In the genomic region with DNA sequence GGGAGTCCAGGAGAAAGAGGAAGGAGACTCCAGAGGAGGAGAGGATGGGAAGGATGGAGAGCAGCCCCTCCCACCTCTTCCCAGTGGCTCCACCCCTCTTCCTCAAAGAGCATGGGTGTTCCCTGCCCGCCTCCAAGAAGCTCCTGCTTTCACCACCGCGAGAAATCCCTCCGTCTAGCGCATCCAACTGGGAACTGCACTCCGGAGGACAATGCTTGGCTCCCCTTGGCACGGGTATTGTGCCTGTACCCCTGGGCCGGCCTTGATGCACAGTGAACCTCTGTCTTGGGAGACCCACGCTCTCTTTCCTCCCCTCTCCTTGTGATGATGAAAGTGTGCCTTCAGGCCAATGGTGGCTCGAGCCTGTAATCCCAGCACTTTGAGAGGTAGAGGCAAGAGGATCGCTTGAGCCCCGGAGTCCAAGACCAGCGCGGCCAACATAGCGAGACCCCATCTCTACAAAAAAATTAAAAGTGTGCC, we compare ENCODE assay signal across 17 cellular contexts. TPM values are rescaled to one million over a fixed set of nuclear protein-coding genes. Genes with fewer than 3 reads are reported as not detected.
DNase-seq lines count a peak whose midpoint lies in the region; ATAC-seq and TF ChIP-seq lines count a peak whose summit lies in the region.
"Had no signal": no experiment of that assay in that cellular context is flagged by ENCODE, and none has a peak within 500 bp of the region (broad histone marks: within the 10 kb centered on the region; RNA-seq: fewer than 3 reads in every experiment).

No MANE protein-coding gene starts in this region.

- no peak for DNase-seq in BJ (ENCODE audit: low read depth)
- DNase-seq in HT-29 (ENCODE audit: low spot score): peak; percentile 3
- peak; percentile 6 to 18 for DNase-seq in fibroblast of lung (ENCODE audit: low read depth in 2 of 2)
- DNase-seq in mesendoderm: peak; percentile 97
- DNase-seq in naive thymus-derived CD4-positive, alpha-beta T cell: no peak
- DNase-seq in activated gamma-delta T cell treated with Interleukin-2 at 50 U/mL for 16 hours: no peak
- DNase-seq: activated CD4-positive, alpha-beta T cell treated with anti-CD3 and anti-CD28 coated beads, Interleukin-2, amount 10 ng/mL, durations not matched to agents 7 days and 5 days; activated T-cell treated with anti-CD3 and anti-CD28 coated beads, Interleukin-2, amount 50 U/mL, for 4 hours; adrenal gland; Calu3; MV-4-11; NCI-H2081 treated with DMSO at 0.1 percent for 48 hours; NCI-H774; stimulated activated naive CD4-positive, alpha-beta T cell had no signal

- no peaks in the 10 kb centered on the region for H3K27me3 Mint-ChIP-seq in naive thymus-derived CD4-positive, alpha-beta T cell
- H3K27me3 Mint-ChIP-seq: activated CD4-positive, alpha-beta T cell treated with anti-CD3 and anti-CD28 coated beads, Interleukin-2, amount 10 ng/mL, durations not matched to agents 7 days and 5 days had no signal

- no peaks in the 10 kb centered on the region for H3K9me3 ChIP-seq in fibroblast of lung (ENCODE audit: control insufficient read depth, insufficient read depth, low read depth, low read length)
- no peaks in the 10 kb centered on the region for H3K9me3 ChIP-seq in naive thymus-derived CD4-positive, alpha-beta T cell (ENCODE audit: control insufficient read depth in 2 of 3, low read length in 3 of 3)
- H3K9me3 ChIP-seq: adrenal gland had no signal

- POLR2A ChIA-PET in BJ (lab: Charles Lee): no interaction called here
- POLR2A ChIA-PET in naive thymus-derived CD4-positive, alpha-beta T cell (lab: Charles Lee): no interaction called here

- H4K8ac ChIP-seq in mesendoderm (ENCODE audit: low read depth, low read length): no peak overlapping the region

- H3K4me3 ChIP-seq in BJ (ENCODE audit: low read depth, low read length) (no peak overlapping the region), fibroblast of lung (replicated peaks in 1 of 4; ENCODE audit: control extremely low read depth in 1 of 4, insufficient read depth in 1 of 4, low read depth in 3 of 4, low read length in 4 of 4) (no peak overlapping the region), mesendoderm (ENCODE audit: low read length) (no peak overlapping the region)
- no peak overlapping the region for H3K4me3 ChIP-seq in naive thymus-derived CD4-positive, alpha-beta T cell (ENCODE audit: low read length)
- H3K4me3 ChIP-seq: adrenal gland had no signal

- H2BK15ac ChIP-seq in mesendoderm (replicated peaks; ENCODE audit: low read depth): no peak overlapping the region

- H3K23ac ChIP-seq in mesendoderm (ENCODE audit: low read length): no peak overlapping the region

- ATAC-seq in HG02852 (IDR thresholded peaks at IDR 0.05; ENCODE audit: unreplicated experiment) (no peak), HG03095 (IDR thresholded peaks at IDR 0.05; ENCODE audit: unreplicated experiment) (no peak)
- no peak for ATAC-seq in naive thymus-derived CD4-positive, alpha-beta T cell
- ATAC-seq: activated T-cell treated with anti-CD3 and anti-CD28 coated beads, Interleukin-2, amount 50 U/mL, for 4 hours had no signal

- H3K9ac ChIP-seq in fibroblast of lung (ENCODE audit: insufficient read depth, low read length): no peak overlapping the region
- no peak overlapping the region for H3K9ac ChIP-seq in mesendoderm (ENCODE audit: low read length)

- WGBS in mesendoderm (ENCODE audit: extremely low coverage, insufficient coverage, low lambda C conversion rate): no CpG with 5 or more reads among the region's 15 CpGs

- no peaks in the 10 kb centered on the region for H3K27me3 ChIP-seq in BJ (ENCODE audit: control insufficient read depth, insufficient read depth, low read length)
- H3K27me3 ChIP-seq in fibroblast of lung (ENCODE audit: control insufficient read depth, insufficient read depth, low read length): no peaks in the 10 kb centered on the region
- H3K27me3 ChIP-seq in mesendoderm (ENCODE audit: insufficient read depth, low read length, poor library complexity): no peaks in the 10 kb centered on the region
- H3K27me3 ChIP-seq in naive thymus-derived CD4-positive, alpha-beta T cell (ENCODE audit: control insufficient read depth in 2 of 2, insufficient read depth in 2 of 2, low read length in 2 of 2): no peaks in the 10 kb centered on the region

- no peaks in the 10 kb centered on the region for H3K36me3 ChIP-seq in BJ (ENCODE audit: control insufficient read depth, insufficient read depth, low read length)
- H3K36me3 ChIP-seq in fibroblast of lung (ENCODE audit: control insufficient read depth, insufficient read depth, low read length): no peaks in the 10 kb centered on the region
- H3K36me3 ChIP-seq in mesendoderm (ENCODE audit: control insufficient read depth, insufficient read depth, low read length): no peaks in the 10 kb centered on the region
- H3K36me3 ChIP-seq in naive thymus-derived CD4-positive, alpha-beta T cell (ENCODE audit: control insufficient read depth in 2 of 3, insufficient read depth in 3 of 3, low read length in 3 of 3): no peaks in the 10 kb centered on the region
- H3K36me3 ChIP-seq: adrenal gland had no signal

- no peak overlapping the region for H3K4ac ChIP-seq in mesendoderm (ENCODE audit: low read depth, low read length)

- H3K56ac ChIP-seq in mesendoderm (ENCODE audit: low read length): peak overlapping the region; percentile 42

- no peaks in the 10 kb centered on the region for H3K79me2 ChIP-seq in fibroblast of lung (ENCODE audit: control insufficient read depth, insufficient read depth, low read length)
- H3K79me2 ChIP-seq in mesendoderm (ENCODE audit: control insufficient read depth, insufficient read depth, low read length): no peaks in the 10 kb centered on the region

- H3K4me1 ChIP-seq in fibroblast of lung (ENCODE audit: control insufficient read depth, extremely low read depth, insufficient read depth, low read length) (no peaks in the 10 kb centered on the region), mesendoderm (ENCODE audit: control insufficient read depth, low read depth, low read length) (peaks cover 2% of the 10 kb centered on the region)
- peaks cover 0 to 12% of the 10 kb centered on the region in 2 donors for H3K4me1 ChIP-seq in naive thymus-derived CD4-positive, alpha-beta T cell (ENCODE audit: control insufficient read depth in 2 of 2, insufficient read depth in 2 of 2, low read length in 2 of 2)
- H3K4me1 ChIP-seq: adrenal gland had no signal

- peak overlapping the region in 1 of 9 donors; percentile 70 for H3K27ac Mint-ChIP-seq in naive thymus-derived CD4-positive, alpha-beta T cell
- H3K27ac Mint-ChIP-seq: activated CD4-positive, alpha-beta T cell treated with anti-CD3 and anti-CD28 coated beads, Interleukin-2, amount 10 ng/mL, durations not matched to agents 7 days and 5 days had no signal

- no peaks in the 10 kb centered on the region for H4K20me1 ChIP-seq in fibroblast of lung (ENCODE audit: control insufficient read depth, extremely low read depth, insufficient read depth, low read length)

- H3K4me1 Mint-ChIP-seq in naive thymus-derived CD4-positive, alpha-beta T cell: peaks cover 10 to 24% (median 12%) of the 10 kb centered on the region in 7 donors

- H3K9me3 Mint-ChIP-seq in naive thymus-derived CD4-positive, alpha-beta T cell: peaks cover 0 to 2% (median 0%) of the 10 kb centered on the region in 11 donors
- H3K9me3 Mint-ChIP-seq: activated CD4-positive, alpha-beta T cell treated with anti-CD3 and anti-CD28 coated beads, Interleukin-2, amount 10 ng/mL, durations not matched to agents 7 days and 5 days; activated T-cell treated with anti-CD3 and anti-CD28 coated beads, Interleukin-2, amount 50 U/mL, for 4 hours had no signal

- no peak overlapping the region for H2AFZ ChIP-seq in fibroblast of lung (ENCODE audit: low read length)

- peak; percentile 12; the same call in 1 of the 2 replicates for TF ChIP-seq CTCF in BJ (IDR thresholded peaks at IDR 0.05; ENCODE audit: insufficient read depth, low read depth, low read length)
- TF ChIP-seq CTCF in fibroblast of lung (conservative IDR thresholded peaks at IDR 0.05 in 1 of 2, IDR thresholded peaks at IDR 0.05 in 1 of 2; ENCODE audit: low read depth in 1 of 2, low read length in 2 of 2): peak in 1 of 2 donors; percentile 25

- no peak overlapping the region for H2AK5ac ChIP-seq in mesendoderm (ENCODE audit: low read length)

- no peak overlapping the region for H2BK120ac ChIP-seq in mesendoderm (ENCODE audit: low read depth, low read length)

- no peaks in the 10 kb centered on the region for H3K79me1 ChIP-seq in mesendoderm (ENCODE audit: low read length)

- H4K5ac ChIP-seq in mesendoderm (ENCODE audit: low read length): no peak overlapping the region

- no peak overlapping the region for H2BK5ac ChIP-seq in mesendoderm (ENCODE audit: low read length)

- CTCF ChIA-PET in BJ (lab: Yijun Ruan, JAX): no interaction called here
- CTCF ChIA-PET in naive thymus-derived CD4-positive, alpha-beta T cell (lab: Charles Lee): no interaction called here

- H3K27ac ChIP-seq in fibroblast of lung (ENCODE audit: insufficient read depth, low read length) (no peak overlapping the region), mesendoderm (ENCODE audit: low read depth, low read length) (no peak overlapping the region)
- H3K27ac ChIP-seq in naive thymus-derived CD4-positive, alpha-beta T cell (ENCODE audit: low read depth, low read length): no peak overlapping the region
- H3K27ac ChIP-seq: adrenal gland, RWPE1 had no signal

- H3K4me2 ChIP-seq in fibroblast of lung (ENCODE audit: extremely low read depth, insufficient read depth, low read length): no peak overlapping the region
- H3K4me2 ChIP-seq in mesendoderm (ENCODE audit: low read length): no peak overlapping the region

- H3K4me3 Mint-ChIP-seq in naive thymus-derived CD4-positive, alpha-beta T cell: no peak overlapping the region
- H3K4me3 Mint-ChIP-seq: activated CD4-positive, alpha-beta T cell treated with anti-CD3 and anti-CD28 coated beads, Interleukin-2, amount 10 ng/mL, durations not matched to agents 7 days and 5 days; activated T-cell treated with anti-CD3 and anti-CD28 coated beads, Interleukin-2, amount 50 U/mL, for 4 hours had no signal

- H3K18ac ChIP-seq in mesendoderm (ENCODE audit: low read length): no peak overlapping the region

- H3K36me3 Mint-ChIP-seq in naive thymus-derived CD4-positive, alpha-beta T cell: peaks cover 0 to 4% (median 0%) of the 10 kb centered on the region in 5 donors

- intact Hi-C loops in naive thymus-derived CD4-positive, alpha-beta T cell (cut with micrococcal nuclease): no loop called here

RNA-seq across cellular contexts. Expression of a gene that starts 14.9 kb away (rescaled TPM):
- 4.5 and 5.4 TPM in 2 replicates for polyA plus RNA-seq in BJ (2011; rRNA removed)
- polyA minus RNA-seq in BJ (2011; rRNA and poly(A)+ RNA removed): 2.2 and 2.6 TPM in 2 replicates
- not detected in 2 replicates for total RNA-seq in HT-29 (2014; rRNA removed; shearing (Covaris generic))
- 21.8 and 32.0 TPM in 2 replicates for total RNA-seq in fibroblast of lung
- 8.6 and 16.3 TPM in 2 replicates for polyA plus RNA-seq in fibroblast of lung
- polyA plus RNA-seq in fibroblast of lung (2012): 8.3 and 13.3 TPM in 2 replicates
- polyA minus RNA-seq in fibroblast of lung (ENCODE audit: low replicate concordance): 11.9 and 12.1 TPM in 2 replicates
- 14.9 TPM for polyA plus RNA-seq in mesendoderm (2013, experiment 1 of 2)
- 15.2 TPM for polyA plus RNA-seq in mesendoderm (2013, experiment 2 of 2)
- total RNA-seq in naive thymus-derived CD4-positive, alpha-beta T cell: 100 to 1,000 TPM in 4 of 5 experiments, 10 to 100 TPM in 1; 96.6 to 197 (median 144) TPM
- polyA plus RNA-seq in naive thymus-derived CD4-positive, alpha-beta T cell: 100 to 1,000 TPM in 1 of 2 donors, 10 to 100 TPM in 1; 94.8 to 105 TPM
- total RNA-seq: Calu3 had no signal

Comparison
In these comparisons a context has a peak if more than half of its experiments do, and no peak if none do; other contexts are left out.
1. DNase-seq: peak in HT-29 (single experiment), fibroblast of lung (2 of 2) and mesendoderm (single experiment); none in BJ (single experiment), naive thymus-derived CD4-positive, alpha-beta T cell (0 of 9) and activated gamma-delta T cell treated with Interleukin-2 at 50 U/mL for 16 hours (single experiment).
2. RNA of a gene that starts 14.9 kb away (total RNA-seq): 96.6 to 197 TPM in naive thymus-derived CD4-positive, alpha-beta T cell and 21.8 to 32.0 TPM in fibroblast of lung; not detected in HT-29; every median in the first group is over 10 times any median in the second.